ENCODE assay signal across 1 cellular context in genomic region chr4:52721968-52722814, GRCh38.
TF ChIP-seq lines count a peak whose summit lies in the region.

No MANE protein-coding gene starts in this region.

TF ChIP-seq in HepG2, 621 proteins besides CTCF, POLR2A, EP300 and RAD21 (continued from another document and continues in another):
- no peak for TF ChIP-seq RNF219 (CRISPR knock-in tag; IDR thresholded peaks at IDR 0.05)
- TF ChIP-seq ZHX2 (IDR thresholded peaks at IDR 0.05; ENCODE audit: low read depth): no peak
- no peak for TF ChIP-seq ZHX2 (CRISPR knock-in tag; IDR thresholded peaks at IDR 0.05; ENCODE audit: borderline replicate concordance)
- TF ChIP-seq DR1 (CRISPR knock-in tag; IDR thresholded peaks at IDR 0.05): peak; percentile 80
- no peak for TF ChIP-seq SMAD9 (CRISPR knock-in tag; IDR thresholded peaks at IDR 0.05)
- no peak for TF ChIP-seq TBX3 (IDR thresholded peaks at IDR 0.05; ENCODE audit: borderline replicate concordance)
- TF ChIP-seq HNF1B (CRISPR knock-in tag; IDR thresholded peaks at IDR 0.05): 0 out of 2 replicates have a peak, but pooled peaks have one; percentile 31
- no peak for TF ChIP-seq SRY (CRISPR knock-in tag; IDR thresholded peaks at IDR 0.05)
- TF ChIP-seq TOPORS (CRISPR knock-in tag; IDR thresholded peaks at IDR 0.05): 0 out of 2 replicates have a peak, but pooled peaks have one; percentile 49
- TF ChIP-seq MYPOP (CRISPR knock-in tag; IDR thresholded peaks at IDR 0.05): no peak
- TF ChIP-seq FUBP1 (CRISPR knock-in tag; IDR thresholded peaks at IDR 0.05; ENCODE audit: borderline replicate concordance): no peak
- TF ChIP-seq ZBTB49 (CRISPR knock-in tag; IDR thresholded peaks at IDR 0.05; ENCODE audit: borderline replicate concordance): no peak
- no peak for TF ChIP-seq ZNF121 (CRISPR knock-in tag; IDR thresholded peaks at IDR 0.05)
- no peak for TF ChIP-seq MED13 (CRISPR knock-in tag; IDR thresholded peaks at IDR 0.05)
- TF ChIP-seq ZNF431 (CRISPR knock-in tag; IDR thresholded peaks at IDR 0.05; ENCODE audit: borderline replicate concordance, low read depth): no peak
- TF ChIP-seq PITX1 (CRISPR knock-in tag; IDR thresholded peaks at IDR 0.05): peak; percentile 34; the same call in 1 of the 2 replicates
- no peak for TF ChIP-seq ZNF607 (CRISPR knock-in tag; IDR thresholded peaks at IDR 0.05; ENCODE audit: borderline replicate concordance)
- no peak; the same call in 1 of the 2 replicates for TF ChIP-seq ZNF331 (CRISPR knock-in tag; IDR thresholded peaks at IDR 0.05)
- no peak for TF ChIP-seq EEA1 (CRISPR knock-in tag; IDR thresholded peaks at IDR 0.05; ENCODE audit: borderline replicate concordance)
- TF ChIP-seq ZBTB7A (CRISPR knock-in tag; IDR thresholded peaks at IDR 0.05): 0 out of 2 replicates have a peak, but pooled peaks have one; percentile 27
- TF ChIP-seq POGZ (CRISPR knock-in tag; IDR thresholded peaks at IDR 0.05): peak; percentile 42; the same call in 1 of the 2 replicates
- no peak for TF ChIP-seq SMARCC2 (IDR thresholded peaks at IDR 0.05)
- TF ChIP-seq ZNF841 (CRISPR knock-in tag; IDR thresholded peaks at IDR 0.05; ENCODE audit: borderline replicate concordance): no peak
- TF ChIP-seq ZMYM3 (CRISPR knock-in tag; IDR thresholded peaks at IDR 0.05): no peak
- no peak for TF ChIP-seq WIZ (CRISPR knock-in tag; IDR thresholded peaks at IDR 0.05)
- no peak for TF ChIP-seq ZNF580 (CRISPR knock-in tag; IDR thresholded peaks at IDR 0.05; ENCODE audit: borderline replicate concordance, low read depth)
- no peak for TF ChIP-seq ZNF709 (CRISPR knock-in tag; IDR thresholded peaks at IDR 0.05)
- TF ChIP-seq SIX4 (CRISPR knock-in tag; IDR thresholded peaks at IDR 0.05): no peak
- no peak for TF ChIP-seq ATF3 (CRISPR knock-in tag; IDR thresholded peaks at IDR 0.05)
- TF ChIP-seq ZNF101 (CRISPR knock-in tag; IDR thresholded peaks at IDR 0.05; ENCODE audit: borderline replicate concordance, low read depth): no peak
- TF ChIP-seq FIP1L1 (IDR thresholded peaks at IDR 0.05; ENCODE audit: borderline replicate concordance, insufficient read depth, low read depth, low read length): no peak
- TF ChIP-seq KLF11 (CRISPR knock-in tag; IDR thresholded peaks at IDR 0.05): no peak
- TF ChIP-seq RORA (CRISPR knock-in tag; IDR thresholded peaks at IDR 0.05): no peak
- no peak for TF ChIP-seq FOXM1 (CRISPR knock-in tag; IDR thresholded peaks at IDR 0.05)
- no peak for TF ChIP-seq ZNF12 (CRISPR knock-in tag; IDR thresholded peaks at IDR 0.05)
- peak; percentile 40; the same call in 1 of the 2 replicates for TF ChIP-seq ZNF740 (CRISPR knock-in tag; IDR thresholded peaks at IDR 0.05)
- TF ChIP-seq ZNF609 (CRISPR knock-in tag; IDR thresholded peaks at IDR 0.05; ENCODE audit: borderline replicate concordance): no peak
- no peak for TF ChIP-seq FOXO1 (CRISPR knock-in tag; IDR thresholded peaks at IDR 0.05)
